Comparison of ENCODE assay signal across 16 cellular contexts in the genomic region with DNA sequence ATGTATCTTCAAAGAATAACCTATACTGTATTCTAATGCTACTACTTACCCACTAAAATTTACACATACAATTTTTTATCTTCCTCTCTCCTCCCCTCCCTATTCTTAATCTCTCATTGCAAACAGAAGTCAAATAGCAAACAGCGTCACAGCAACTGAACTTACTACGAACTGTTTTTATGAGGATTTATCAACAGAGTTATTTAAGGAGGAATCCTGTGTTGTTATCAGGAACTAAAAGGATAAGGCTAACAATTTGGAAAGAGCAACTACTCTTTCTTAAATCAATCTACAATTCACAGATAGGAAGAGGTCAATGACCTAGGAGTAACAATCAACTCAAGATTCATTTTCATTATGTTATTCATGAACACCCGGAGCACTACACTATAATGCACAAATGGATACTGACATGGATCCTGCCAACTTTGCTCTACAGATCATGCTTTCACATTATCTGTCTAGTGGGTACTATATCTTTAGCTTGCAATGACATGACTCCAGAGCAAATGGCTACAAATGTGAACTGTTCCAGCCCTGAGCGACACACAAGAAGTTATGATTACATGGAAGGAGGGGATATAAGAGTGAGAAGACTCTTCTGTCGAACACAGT. TPM values are rescaled to one million over a fixed set of nuclear protein-coding genes. Genes with fewer than 3 reads are reported as not detected.
A peak's percentile ranks its signal among the peaks of the same experiment; 100 is the strongest.
DNase-seq lines count a peak whose midpoint lies in the region; ATAC-seq and TF ChIP-seq lines count a peak whose summit lies in the region.
"Had no signal": no experiment of that assay in that cellular context is flagged by ENCODE, and none has a peak within 500 bp of the region (broad histone marks: within the 10 kb centered on the region; RNA-seq: fewer than 3 reads in every experiment).

No MANE protein-coding gene starts in this region.

- CTCF ChIA-PET in MCF 10A (lab: Yijun Ruan, JAX) (interaction anchor here (0.7 kb wide), 1 partner anchor 563 kb away, joined by 3 read pairs; no protein-coding TSS in a partner anchor), T-cell (lab: Charles Lee) (interaction anchor here in 1 of 2 donors (0.6 kb wide), 1 partner anchor 148 kb away, joined by 9 read pairs; no protein-coding TSS in a partner anchor)

- H3K4me3 ChIP-seq in breast epithelium: peak overlapping the region; percentile 35 to 67 (median 39)
- peak overlapping the region; percentile 20 to 56 (median 48) for H3K4me3 ChIP-seq in heart right ventricle
- H3K4me3 ChIP-seq in prostate gland: peak overlapping the region; percentile 16 to 21
- peak overlapping the region; percentile 42 to 44 for H3K4me3 ChIP-seq in vagina

- no peaks in the 10 kb centered on the region for H3K36me3 Mint-ChIP-seq in MCF 10A (ENCODE audit: insufficient read depth, unreplicated experiment)
- no peaks in the 10 kb centered on the region for H3K36me3 Mint-ChIP-seq in T-cell
- H3K36me3 Mint-ChIP-seq: activated naive CD8-positive, alpha-beta T cell had no signal

- TF ChIP-seq CTCF in breast epithelium (IDR thresholded peaks at IDR 0.05) (no peak), MCF 10A (IDR thresholded peaks at IDR 0.05; ENCODE audit: unreplicated experiment) (no peak), heart right ventricle (IDR thresholded peaks at IDR 0.05) (no peak), prostate gland (IDR thresholded peaks at IDR 0.05) (no peak), vagina (IDR thresholded peaks at IDR 0.05) (no peak)

- BruUV-seq in MCF 10A (replicated peaks; lab: Mats Ljungman, UMichigan): no TSS peak

- ATAC-seq in heart right ventricle (peak in 2 of 8 donors; percentile 34 to 40), T-cell (replicated peaks in 1 of 4) (no peak), GM19463 (IDR thresholded peaks at IDR 0.05; ENCODE audit: unreplicated experiment) (no peak)
- ATAC-seq: HepG2 had no signal

- no peaks in the 10 kb centered on the region for H3K4me1 ChIP-seq in breast epithelium
- H3K4me1 ChIP-seq in heart right ventricle: peaks cover 0 to 16% (median 2%) of the 10 kb centered on the region in 9 donors
- H3K4me1 ChIP-seq in prostate gland (replicated peaks): no peaks in the 10 kb centered on the region
- H3K4me1 ChIP-seq in vagina: no peaks in the 10 kb centered on the region

- H3K4me1 Mint-ChIP-seq in MCF 10A (ENCODE audit: insufficient read depth, unreplicated experiment) (peaks cover 7% of the 10 kb centered on the region), T-cell (peaks cover 3 to 7% (median 5%) of the 10 kb centered on the region in 3 donors)

- TF ChIP-seq POLR2A in breast epithelium (IDR thresholded peaks at IDR 0.05) (no peak), prostate gland (IDR thresholded peaks at IDR 0.05) (no peak), vagina (IDR thresholded peaks at IDR 0.05) (no peak)

- no peaks in the 10 kb centered on the region for H3K27me3 ChIP-seq in breast epithelium
- H3K27me3 ChIP-seq in heart right ventricle: no peaks in the 10 kb centered on the region
- no peaks in the 10 kb centered on the region for H3K27me3 ChIP-seq in prostate gland (replicated peaks; ENCODE audit: insufficient read depth)
- no peaks in the 10 kb centered on the region for H3K27me3 ChIP-seq in vagina

- POLR2A ChIA-PET in MCF 10A (lab: Yijun Ruan, JAX) (no interaction called here), T-cell (lab: Charles Lee) (no interaction called here)

- H3K36me3 ChIP-seq in breast epithelium (no peaks in the 10 kb centered on the region), heart right ventricle (no peaks in the 10 kb centered on the region), prostate gland (no peaks in the 10 kb centered on the region), vagina (no peaks in the 10 kb centered on the region)

- no peaks in the 10 kb centered on the region for H3K9me3 Mint-ChIP-seq in MCF 10A (ENCODE audit: unreplicated experiment)
- no peaks in the 10 kb centered on the region for H3K9me3 Mint-ChIP-seq in T-cell

- no peak for DNase-seq in breast epithelium (ENCODE audit: low spot score in 2 of 2)
- DNase-seq in MCF 10A (ENCODE audit: unreplicated experiment): no peak
- DNase-seq in heart right ventricle: no peak
- no peak for DNase-seq in prostate gland (ENCODE audit: low spot score)
- DNase-seq in vagina (ENCODE audit: extremely low spot score in 2 of 2): no peak
- no peak for DNase-seq in activated naive CD4-positive, alpha-beta T cell (lab: John Stamatoyannopoulos, UW)
- DNase-seq in T-cell: no peak
- DNase-seq: 8988T, NCI-H1417 treated with DMSO at 0.1 percent for 48 hours, NCI-H526 treated with DMSO at 0.1 percent for 48 hours had no signal

- intact Hi-C loops in breast epithelium (cut with DNase I; ENCODE audit: low total_unique reads): no loop called here
- intact Hi-C loops in MCF 10A (cut with micrococcal nuclease): loop anchor here (2.0 to 10.0 kb wide), 7 partner anchors 198 to 891 kb away; a partner anchor contains a TSS
- intact Hi-C loops in heart right ventricle (cut with DNase I): loop anchor here in 8 of 10 donors (5.0 to 10.0 kb wide), 10 partner anchors 61 to 721 kb away; a partner anchor contains a TSS
- intact Hi-C loops in prostate gland (cut with DNase I): loop anchor here (2.0 to 10.0 kb wide), 4 partner anchors 51 to 478 kb away; a partner anchor contains a TSS
- intact Hi-C loops in vagina (cut with DNase I): loop anchor here (5.0 to 10.0 kb wide), 2 partner anchors 187 to 631 kb away; no protein-coding TSS in a partner anchor

- H3K27ac ChIP-seq in breast epithelium: peak overlapping the region; percentile 4 to 76
- peak overlapping the region in 9 of 10 donors; percentile 58 to 81 (median 74) for H3K27ac ChIP-seq in heart right ventricle
- H3K27ac ChIP-seq in prostate gland: peak overlapping the region; percentile 42 to 54
- peak overlapping the region; percentile 74 for H3K27ac ChIP-seq in vagina

- 21 to 27% methylated on average over 5 of the region's 5 CpGs for WGBS in heart right ventricle, 2 donors
- WGBS in prostate gland: 52% methylated on average over 5 of the region's 5 CpGs

- H3K27me3 Mint-ChIP-seq in MCF 10A (ENCODE audit: insufficient read depth, unreplicated experiment) (no peaks in the 10 kb centered on the region), T-cell (no peaks in the 10 kb centered on the region)
- H3K27me3 Mint-ChIP-seq: activated naive CD8-positive, alpha-beta T cell; dendritic cell treated with granulocyte-macrophage colony-stimulating factor and Interleukin-4, amounts not matched to agents 40 ng/mL and 50 ng/mL, for 4 days had no signal

- H3K27ac Mint-ChIP-seq in MCF 10A (ENCODE audit: low read depth, unreplicated experiment) (no peak overlapping the region), T-cell (no peak overlapping the region)
- H3K27ac Mint-ChIP-seq: activated naive CD8-positive, alpha-beta T cell; dendritic cell treated with granulocyte-macrophage colony-stimulating factor and Interleukin-4, amounts not matched to agents 40 ng/mL and 50 ng/mL, for 4 days had no signal

- H3K9me3 ChIP-seq in breast epithelium (no peaks in the 10 kb centered on the region), heart right ventricle (no peaks in the 10 kb centered on the region), prostate gland (no peaks in the 10 kb centered on the region), vagina (no peaks in the 10 kb centered on the region)

- H3K4me3 Mint-ChIP-seq in MCF 10A (ENCODE audit: unreplicated experiment) (no peak overlapping the region), T-cell (no peak overlapping the region)
- H3K4me3 Mint-ChIP-seq: activated naive CD8-positive, alpha-beta T cell; dendritic cell treated with granulocyte-macrophage colony-stimulating factor and Interleukin-4, amounts not matched to agents 40 ng/mL and 50 ng/mL, for 4 days; mesothelial cell of epicardium had no signal

RNA-seq across cellular contexts. Expression of a gene that starts 1.0 kb away (rescaled TPM):
- 100 to 1,000 TPM in 1 of 3 donors, 10 to 100 TPM in 2; 33.7 to 178 (median 42.9) TPM for total RNA-seq in breast epithelium
- 0.05 and 0.21 TPM in 2 replicates for total RNA-seq in MCF 10A (2022)
- 10 to 100 TPM; 12.5 to 44.2 (median 25.0) TPM for total RNA-seq in heart right ventricle
- 10 to 100 TPM in 1 of 2 donors, 1 to 10 TPM in 1; 9.4 to 12.6 TPM for polyA plus RNA-seq in heart right ventricle
- 10 to 100 TPM in 1 of 2 donors, 1 to 10 TPM in 1; 8.9 to 11.5 TPM for total RNA-seq in prostate gland
- 137 TPM for total RNA-seq in vagina
- total RNA-seq in T-cell: under 1 TPM in 3 of 5 donors, not detected in 2; 0.19 to 0.46 (median 0.20) TPM
- total RNA-seq: HepG2, pulmonary artery endothelial cell had no signal
- polyA plus RNA-seq: HepG2 had no signal
